ENCODE assay signal across 12 cellular contexts in genomic region chr13:73138967-73139491, GRCh38.
DNase-seq lines count a peak whose midpoint lies in the region; ATAC-seq, FAIRE-seq and TF ChIP-seq lines count a peak whose summit lies in the region.
"Had no signal": no experiment of that assay in that cellular context is flagged by ENCODE, and none has a peak within 500 bp of the region (broad histone marks: within the 10 kb centered on the region; RNA-seq: fewer than 3 reads in every experiment).

No MANE protein-coding gene starts in this region.

- H3K79me2 ChIP-seq in mammary epithelial cell (ENCODE audit: insufficient read depth, low read length): no peaks in the 10 kb centered on the region
- H3K79me2 ChIP-seq in astrocyte (ENCODE audit: insufficient read depth, low read length): no peaks in the 10 kb centered on the region

- H3K4me3 ChIP-seq in mammary epithelial cell (replicated peaks in 1 of 3; ENCODE audit: insufficient read depth in 1 of 3, low read depth in 2 of 3, low read length in 3 of 3): no peak overlapping the region
- H3K4me3 ChIP-seq in astrocyte (ENCODE audit: insufficient read depth, low read depth, low read length): no peak overlapping the region
- H3K4me3 ChIP-seq in mucosa of descending colon: no peak overlapping the region
- no peak overlapping the region for H3K4me3 ChIP-seq in adrenal gland

- H3K27ac ChIP-seq in mammary epithelial cell (ENCODE audit: insufficient read depth, low read depth, low read length) (no peak overlapping the region), astrocyte (ENCODE audit: low read depth, low read length) (peak overlapping the region; percentile 2), adrenal gland (no peak overlapping the region)

- H3K36me3 Mint-ChIP-seq in MCF 10A (ENCODE audit: insufficient read depth, unreplicated experiment) (no peaks in the 10 kb centered on the region), astrocyte (ENCODE audit: low read depth, unreplicated experiment) (no peaks in the 10 kb centered on the region), endothelial cell (ENCODE audit: low read depth, unreplicated experiment) (no peaks in the 10 kb centered on the region)
- H3K36me3 Mint-ChIP-seq: activated naive CD8-positive, alpha-beta T cell treated with anti-CD3 and anti-CD28 coated beads, Interleukin-2, amount 10 ng/mL, durations not matched to agents 7 days and 5 days had no signal

- BruUV-seq in MCF 10A (replicated peaks; lab: Mats Ljungman, UMichigan) (no TSS peak), mammary epithelial cell (replicated peaks; lab: Mats Ljungman, UMichigan) (no TSS peak)

- H3K4me1 ChIP-seq in mammary epithelial cell (ENCODE audit: insufficient read depth, low read length) (no peaks in the 10 kb centered on the region), astrocyte (ENCODE audit: insufficient read depth, low read length) (peaks cover 4% of the 10 kb centered on the region), mucosa of descending colon (ENCODE audit: low read depth) (peaks cover 27% of the 10 kb centered on the region), adrenal gland (replicated peaks in 1 of 2) (no peaks in the 10 kb centered on the region)

- no peak overlapping the region for H3K4me3 Mint-ChIP-seq in MCF 10A (ENCODE audit: unreplicated experiment)
- H3K4me3 Mint-ChIP-seq in astrocyte (ENCODE audit: unreplicated experiment): no peak overlapping the region
- no peak overlapping the region for H3K4me3 Mint-ChIP-seq in endothelial cell (ENCODE audit: unreplicated experiment)
- H3K4me3 Mint-ChIP-seq: activated CD4-positive, alpha-beta T cell treated with anti-CD3 and anti-CD28 coated beads, Interleukin-2, amount 10 ng/mL, durations not matched to agents 7 days and 5 days; activated naive CD8-positive, alpha-beta T cell treated with anti-CD3 and anti-CD28 coated beads, Interleukin-2, amount 10 ng/mL, durations not matched to agents 7 days and 5 days had no signal

- DNase-seq in MCF 10A (ENCODE audit: unreplicated experiment): no peak
- no peak for DNase-seq in mammary epithelial cell
- DNase-seq in astrocyte (ENCODE audit: low read depth): no peak
- peak in 1 of 3 donors; percentile 52 for DNase-seq in mucosa of descending colon
- DNase-seq in adrenal gland: no peak
- no peak for DNase-seq in endothelial cell (ENCODE audit: low spot score)
- DNase-seq in effector CD8-positive, alpha-beta T cell (lab: John Stamatoyannopoulos, UW): no peak
- DNase-seq: activated CD4-positive, alpha-beta T cell treated with anti-CD3 and anti-CD28 coated beads, Interleukin-2, amount 10 ng/mL, durations not matched to agents 7 days and 5 days; activated naive CD8-positive, alpha-beta T cell treated with anti-CD3 and anti-CD28 coated beads, Interleukin-2, amount 10 ng/mL, durations not matched to agents 7 days and 5 days; activated T-cell treated with anti-CD3 and anti-CD28 coated beads, Interleukin-2, amount 50 U/mL, for 1 hour; substantia nigra had no signal

- H3K4me1 Mint-ChIP-seq in MCF 10A (ENCODE audit: insufficient read depth, unreplicated experiment) (peaks cover 9% of the 10 kb centered on the region), astrocyte (ENCODE audit: low read depth, unreplicated experiment) (peaks cover 14% of the 10 kb centered on the region), endothelial cell (ENCODE audit: unreplicated experiment) (peaks cover 4% of the 10 kb centered on the region)
- H3K4me1 Mint-ChIP-seq: activated CD4-positive, alpha-beta T cell treated with anti-CD3 and anti-CD28 coated beads, Interleukin-2, amount 10 ng/mL, durations not matched to agents 7 days and 5 days; activated naive CD8-positive, alpha-beta T cell treated with anti-CD3 and anti-CD28 coated beads, Interleukin-2, amount 10 ng/mL, durations not matched to agents 7 days and 5 days had no signal

- H3K4me2 ChIP-seq in mammary epithelial cell (ENCODE audit: insufficient read depth, low read depth, low read length) (no peak overlapping the region), astrocyte (ENCODE audit: low read length) (peak overlapping the region; percentile 46)

- H3K9me3 Mint-ChIP-seq in MCF 10A (ENCODE audit: unreplicated experiment): no peaks in the 10 kb centered on the region
- H3K9me3 Mint-ChIP-seq in astrocyte (ENCODE audit: unreplicated experiment): no peaks in the 10 kb centered on the region
- H3K9me3 Mint-ChIP-seq in endothelial cell (ENCODE audit: unreplicated experiment): no peaks in the 10 kb centered on the region
- H3K9me3 Mint-ChIP-seq: activated CD4-positive, alpha-beta T cell treated with anti-CD3 and anti-CD28 coated beads, Interleukin-2, amount 10 ng/mL, durations not matched to agents 7 days and 5 days had no signal

- POLR2A ChIA-PET in MCF 10A (lab: Yijun Ruan, JAX): no interaction called here

- dilution Hi-C loops in mammary epithelial cell (cut with HindIII; ENCODE audit: low sequenced_read_pairs): no loop called here

- no peaks in the 10 kb centered on the region for H3K27me3 Mint-ChIP-seq in MCF 10A (ENCODE audit: insufficient read depth, unreplicated experiment)
- no peaks in the 10 kb centered on the region for H3K27me3 Mint-ChIP-seq in astrocyte (ENCODE audit: low read depth, unreplicated experiment)
- no peaks in the 10 kb centered on the region for H3K27me3 Mint-ChIP-seq in endothelial cell (ENCODE audit: unreplicated experiment)
- H3K27me3 Mint-ChIP-seq: activated CD4-positive, alpha-beta T cell treated with anti-CD3 and anti-CD28 coated beads, Interleukin-2, amount 10 ng/mL, durations not matched to agents 7 days and 5 days had no signal

- in situ Hi-C loops in mammary epithelial cell (cut with MboI; ENCODE audit: low sequenced_read_pairs in 2 of 2): no loop called here

- TF ChIP-seq POLR2A in adrenal gland (IDR thresholded peaks at IDR 0.05): no peak

- H4K20me1 ChIP-seq in mammary epithelial cell (ENCODE audit: insufficient read depth, low read length) (no peaks in the 10 kb centered on the region), astrocyte (ENCODE audit: insufficient read depth, low read length) (no peaks in the 10 kb centered on the region)

- TF ChIP-seq CTCF in MCF 10A (IDR thresholded peaks at IDR 0.05; ENCODE audit: unreplicated experiment) (no peak), mammary epithelial cell (conservative IDR thresholded peaks at IDR 0.05 in 1 of 2, IDR thresholded peaks at IDR 0.05 in 1 of 2; ENCODE audit: extremely low read depth in 1 of 2, insufficient read depth in 1 of 2, low read depth in 1 of 2, low read length in 2 of 2) (no peak), astrocyte (IDR thresholded peaks at IDR 0.05; ENCODE audit: insufficient read depth, low read depth, low read length) (no peak), mucosa of descending colon (IDR thresholded peaks at IDR 0.05) (no peak), adrenal gland (IDR thresholded peaks at IDR 0.05) (no peak), endothelial cell (IDR thresholded peaks at IDR 0.05; ENCODE audit: unreplicated experiment) (no peak)

- no peak for FAIRE-seq in astrocyte (lab: Jason Lieb, UNC)

- whole genome bisulfite sequencing in mammary epithelial cell (ENCODE audit: low coverage, missing lambda C conversion rate): 100% methylated on average over 4 of the region's 4 CpGs
- 74 to 81% (median 77%) methylated on average over 4 of the region's 4 CpGs for WGBS in adrenal gland, 4 donors

- H3K27ac Mint-ChIP-seq in MCF 10A (ENCODE audit: low read depth, unreplicated experiment) (peak overlapping the region; percentile 44), astrocyte (ENCODE audit: unreplicated experiment) (no peak overlapping the region), endothelial cell (ENCODE audit: unreplicated experiment) (no peak overlapping the region)
- H3K27ac Mint-ChIP-seq: activated CD4-positive, alpha-beta T cell treated with anti-CD3 and anti-CD28 coated beads, Interleukin-2, amount 10 ng/mL, durations not matched to agents 7 days and 5 days; activated naive CD8-positive, alpha-beta T cell treated with anti-CD3 and anti-CD28 coated beads, Interleukin-2, amount 10 ng/mL, durations not matched to agents 7 days and 5 days had no signal

- intact Hi-C loops in MCF 10A (cut with micrococcal nuclease): loop anchor here (10.0 kb wide), 1 partner anchor 66 kb away; no protein-coding TSS in a partner anchor
- intact Hi-C loops in mammary epithelial cell (cut with micrococcal nuclease): no loop called here
- intact Hi-C loops in mucosa of descending colon (cut with DNase I, micrococcal nuclease): no loop called here
- intact Hi-C loops in adrenal gland (cut with DNase I): no loop called here

- CTCF ChIA-PET in MCF 10A (lab: Yijun Ruan, JAX) (no interaction called here), mammary epithelial cell (lab: Charles Lee; ENCODE audit: low non-redundant PET) (no interaction called here)

- H2AFZ ChIP-seq in mammary epithelial cell (ENCODE audit: low read depth, low read length) (no peak overlapping the region), astrocyte (ENCODE audit: low read depth, low read length) (peak overlapping the region; percentile 29)

- H3K36me3 ChIP-seq in mammary epithelial cell (ENCODE audit: insufficient read depth, low read length) (no peaks in the 10 kb centered on the region), astrocyte (ENCODE audit: insufficient read depth, low read length) (no peaks in the 10 kb centered on the region), mucosa of descending colon (ENCODE audit: low read depth) (no peaks in the 10 kb centered on the region), adrenal gland (replicated peaks in 1 of 2) (no peaks in the 10 kb centered on the region)

- no peak overlapping the region for H3K9ac ChIP-seq in mammary epithelial cell (ENCODE audit: insufficient read depth, low read length)
- no peak overlapping the region for H3K9ac ChIP-seq in astrocyte (ENCODE audit: low read length)

- H3K27me3 ChIP-seq in mammary epithelial cell (ENCODE audit: insufficient read depth, low read length) (no peaks in the 10 kb centered on the region), astrocyte (ENCODE audit: insufficient read depth, low read length) (no peaks in the 10 kb centered on the region), adrenal gland (no peaks in the 10 kb centered on the region)

- peak; percentile 78 for ATAC-seq in mucosa of descending colon
- no peak for ATAC-seq in GM18861 (IDR thresholded peaks at IDR 0.05; ENCODE audit: unreplicated experiment)

- H3K9me3 ChIP-seq in mammary epithelial cell (replicated peaks; ENCODE audit: insufficient read depth, low read length) (no peaks in the 10 kb centered on the region), astrocyte (ENCODE audit: insufficient read depth, low read depth, low read length) (no peaks in the 10 kb centered on the region), mucosa of descending colon (no peaks in the 10 kb centered on the region), adrenal gland (replicated peaks in 1 of 3) (no peaks in the 10 kb centered on the region)
